1 cellular context compared by ENCODE assay signal in the genomic region with DNA sequence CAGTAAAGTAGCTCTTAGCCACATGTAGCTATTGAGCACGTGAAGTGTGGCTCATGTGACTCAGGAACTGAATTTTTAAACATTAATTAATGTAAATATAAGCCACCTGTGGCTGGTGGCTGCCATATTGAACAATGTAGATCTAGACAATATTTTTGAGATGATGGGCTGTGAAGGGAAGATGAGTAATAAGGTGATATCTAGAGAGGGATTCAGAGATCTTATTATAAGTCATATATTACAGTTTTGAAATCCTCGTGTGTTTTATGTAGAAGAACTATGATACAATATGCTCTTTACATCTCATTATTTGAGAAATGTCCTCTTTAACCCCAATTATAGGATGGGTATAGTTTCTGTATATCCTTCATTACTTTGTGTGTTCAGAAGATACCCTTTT.
TF ChIP-seq lines count a peak whose summit lies in the region.

No MANE protein-coding gene starts in this region.

TF ChIP-seq in WTC11, 78 proteins besides CTCF, POLR2A, EP300 and RAD21:
- TF ChIP-seq SP1 (CRISPR knock-in tag; conservative IDR thresholded peaks at IDR 0.05) = no peak
- no peak for TF ChIP-seq ELF4 (CRISPR knock-in tag; IDR thresholded peaks at IDR 0.05; ENCODE audit: low read depth)
